In genomic region chr12:76586764-76587395, GRCh38 we compare ENCODE assay signal across 7 cellular contexts. TPM values are rescaled to one million over a fixed set of nuclear protein-coding genes. Genes with fewer than 3 reads are reported as not detected.
A peak's percentile ranks its signal among the peaks of the same experiment; 100 is the strongest.
DNase-seq lines count a peak whose midpoint lies in the region; ATAC-seq and TF ChIP-seq lines count a peak whose summit lies in the region.

No MANE protein-coding gene starts in this region.

- no peak overlapping the region for H3K4me2 ChIP-seq in trophoblast cell (ENCODE audit: low read length)

- H2AK5ac ChIP-seq in trophoblast cell (ENCODE audit: low read length) = no peak overlapping the region

- no peak overlapping the region for H3K4me3 ChIP-seq in NB4 (ENCODE audit: low read depth, low read length)
- no peak overlapping the region for H3K4me3 ChIP-seq in WI38 (ENCODE audit: low read depth, low read length)
- no peak overlapping the region for H3K4me3 ChIP-seq in trophoblast cell (ENCODE audit: low read depth, low read length)

- no peaks in the 10 kb centered on the region for H3K79me1 ChIP-seq in trophoblast cell (ENCODE audit: low read length)

- ATAC-seq in GM19463 (IDR thresholded peaks at IDR 0.05; ENCODE audit: unreplicated experiment) = peak; percentile 69

- TF ChIP-seq POLR2A in NB4 (IDR thresholded peaks at IDR 0.05; ENCODE audit: extremely low read depth, insufficient read length) = no peak

- no peak overlapping the region for H3K4ac ChIP-seq in trophoblast cell (ENCODE audit: low read depth, low read length)

- no peak overlapping the region for H2BK120ac ChIP-seq in trophoblast cell (ENCODE audit: insufficient read depth, low read length, poor library complexity)

- no peak overlapping the region for H3K23ac ChIP-seq in trophoblast cell (ENCODE audit: low read length)

- H2AFZ ChIP-seq in trophoblast cell (ENCODE audit: insufficient read depth, low read length, poor library complexity) = no peak overlapping the region

- H3K9ac ChIP-seq in trophoblast cell (ENCODE audit: low read length) = no peak overlapping the region

- H3K18ac ChIP-seq in trophoblast cell (ENCODE audit: low read length) = no peak overlapping the region

- no peak overlapping the region for H4K12ac ChIP-seq in trophoblast cell (ENCODE audit: low read depth, low read length)

- H3K27me3 ChIP-seq in trophoblast cell (ENCODE audit: insufficient read depth, low read length) = no peaks in the 10 kb centered on the region

- H3K36me3 ChIP-seq in trophoblast cell (ENCODE audit: control insufficient read depth in 1 of 2, insufficient read depth in 2 of 2, low read length in 2 of 2) = no peaks in the 10 kb centered on the region

- WGBS in trophoblast cell (ENCODE audit: extremely low coverage, insufficient coverage, insufficient read length) = no CpG with 5 or more reads among the region's 3 CpGs

- no peak overlapping the region for H3K27ac ChIP-seq in trophoblast cell (ENCODE audit: low read depth, low read length)

- H3K79me2 ChIP-seq in trophoblast cell (ENCODE audit: control insufficient read depth, insufficient read depth, low read length, poor library complexity) = no peaks in the 10 kb centered on the region

- H2BK12ac ChIP-seq in trophoblast cell (ENCODE audit: low read length) = no peak overlapping the region

- H4K91ac ChIP-seq in trophoblast cell (ENCODE audit: low read depth, low read length) = no peak overlapping the region

- no peak overlapping the region for H3K14ac ChIP-seq in trophoblast cell (ENCODE audit: low read length)

- DNase-seq in Daoy (ENCODE audit: low read depth) (peak; percentile 10), NB4 (ENCODE audit: low read depth) (peak; percentile 85), fibroblast of peridontal ligament (ENCODE audit: extremely low read depth) (peak; percentile 84), trophoblast cell (peak; percentile 10 to 67), cerebellar nuclear complex (lab: John Stamatoyannopoulos, UW) (no peak)

- no peak overlapping the region for H4K8ac ChIP-seq in trophoblast cell (ENCODE audit: low read depth, low read length)

- no peaks in the 10 kb centered on the region for H3K9me3 ChIP-seq in trophoblast cell (ENCODE audit: insufficient read depth, low read depth, low read length)

- H3K4me1 ChIP-seq in trophoblast cell (ENCODE audit: control insufficient read depth in 1 of 2, insufficient read depth in 2 of 2, low read length in 2 of 2) = no peaks in the 10 kb centered on the region

- H2BK5ac ChIP-seq in trophoblast cell (ENCODE audit: low read depth, low read length, poor library complexity) = no peak overlapping the region

- TF ChIP-seq CTCF in NB4 (IDR thresholded peaks at IDR 0.05; ENCODE audit: low read depth, low read length) (peak; percentile 66), WI38 (IDR thresholded peaks at IDR 0.05; ENCODE audit: low read depth, low read length) (peak; percentile 32; the same call in 1 of the 2 replicates)

RNA-seq across cellular contexts. Expression of gene OSBPL8, which starts 27.3 kb away (rescaled TPM):
- total RNA-seq in Daoy (2014; rRNA removed; shearing (Covaris generic)) = 32.5 and 34.8 TPM in 2 replicates
- 25.8 and 26.5 TPM in 2 replicates for polyA plus RNA-seq in trophoblast cell (2013)

Comparison
In these comparisons a context has a peak if more than half of its experiments do, and no peak if none do; other contexts are left out.
1. DNase-seq: peak in Daoy (single experiment), NB4 (single experiment), fibroblast of peridontal ligament (single experiment) and trophoblast cell (2 of 2); none in cerebellar nuclear complex (0 of 2).